In the genomic region with DNA sequence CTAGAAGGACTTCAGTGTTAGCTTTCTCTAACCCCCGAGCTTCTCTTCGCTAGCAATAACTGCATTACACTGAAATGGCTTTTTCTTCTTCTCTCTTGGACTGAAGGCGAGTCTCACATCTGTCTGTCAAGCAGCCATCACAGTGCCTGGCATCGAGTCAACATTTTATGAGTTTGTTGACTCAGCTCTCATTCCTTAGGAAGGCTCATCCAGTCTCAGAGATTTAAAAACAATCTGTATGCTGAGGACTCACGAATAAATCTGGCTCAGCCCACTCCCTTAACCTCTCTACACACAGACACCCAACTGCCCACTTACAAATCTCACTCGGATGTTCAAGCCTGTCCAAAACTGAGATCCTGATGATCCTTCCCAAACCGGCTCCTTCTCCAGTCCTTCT, we compare ENCODE assay signal across 19 cellular contexts.
DNase-seq lines count a peak whose midpoint lies in the region; ATAC-seq, FAIRE-seq and TF ChIP-seq lines count a peak whose summit lies in the region.
"Had no signal": no experiment of that assay in that cellular context is flagged by ENCODE, and none has a peak within 500 bp of the region (broad histone marks: within the 10 kb centered on the region; RNA-seq: fewer than 3 reads in every experiment).

No MANE protein-coding gene starts in this region.

- no peak for ATAC-seq in HG03139 (IDR thresholded peaks at IDR 0.05; ENCODE audit: unreplicated experiment)
- ATAC-seq: activated T-cell treated with anti-CD3 and anti-CD28 coated beads, Interleukin-2, amount 50 U/mL, for 4 hours; pancreas had no signal

- no peak for TF ChIP-seq POLR2A in GM12892 (IDR thresholded peaks at IDR 0.05; ENCODE audit: low read depth, low read length)

- FAIRE-seq in GM12892 (lab: Jason Lieb, UNC), result no peak
- FAIRE-seq: H54, pancreas had no signal

- TF ChIP-seq CTCF in AG10803 (conservative IDR thresholded peaks at IDR 0.05; ENCODE audit: low read length), result no peak
- TF ChIP-seq CTCF in epithelial cell of esophagus (IDR thresholded peaks at IDR 0.05; ENCODE audit: insufficient read depth, low read depth, low read length, missing control alignments), result no peak

- DNase-seq in AG10803 (ENCODE audit: low read depth) (peak; percentile 52), LoVo (ENCODE audit: low spot score) (peak; percentile 51), epithelial cell of esophagus (ENCODE audit: low read depth) (peak; percentile 59), myocyte (ENCODE audit: low read depth) (peak; percentile 9), SIG-M5 treated with dmso at 0.1 percent for 504 hours (lab: John Stamatoyannopoulos, UW; ENCODE audit: unreplicated experiment) (no peak), GM12892 (ENCODE audit: insufficient read length) (no peak), NCI-H526 (lab: John Stamatoyannopoulos, UW) (no peak)
- DNase-seq: activated CD4-positive, alpha-beta memory T cell treated with anti-CD3 and anti-CD28 coated beads for 36 hours; activated naive CD8-positive, alpha-beta T cell treated with anti-CD3 and anti-CD28 coated beads for 36 hours; activated T-cell treated with anti-CD3 and anti-CD28 coated beads, Interleukin-2, amount 50 U/mL, for 4 hours; COR-L47; GF-D8; NCI-H187 treated with DMSO at 0.1 percent for 48 hours; NCI-H524 treated with DMSO at 0.1 percent for 48 hours; pancreas; stimulated activated naive CD4-positive, alpha-beta T cell had no signal

- no peak overlapping the region for H3K4me3 ChIP-seq in AG10803 (ENCODE audit: low read length)
- H3K4me3 ChIP-seq in epithelial cell of esophagus (ENCODE audit: low read length), result no peak overlapping the region
- H3K4me3 ChIP-seq: cardiac muscle cell, pancreas had no signal

Comparison
In these comparisons a context has a peak if more than half of its experiments do, and no peak if none do; other contexts are left out.
1. DNase-seq: peak in AG10803 (single experiment), LoVo (single experiment), epithelial cell of esophagus (single experiment) and myocyte (single experiment); none in SIG-M5 treated with dmso at 0.1 percent for 504 hours (single experiment), GM12892 (single experiment) and NCI-H526 (0 of 2).